Comparison of ENCODE assay signal across 25 cellular contexts in genomic region chr12:86827409-86827808, GRCh38.
"Had no signal": no experiment of that assay in that cellular context is flagged by ENCODE, and none has a peak within 500 bp of the region (broad histone marks: within the 10 kb centered on the region; RNA-seq: fewer than 3 reads in every experiment).

No MANE protein-coding gene starts in this region.

- ATAC-seq: naive thymus-derived CD8-positive, alpha-beta T cell; natural killer cell treated with Interleukin-12 subunit alpha and Interleukin-12 subunit beta and Interleukin-15 and Interleukin-18, amount 100 ng/mL, for 72 hours; pancreas; psoas muscle; right cardiac atrium; right lobe of liver; stimulated activated effector memory CD8-positive, alpha-beta T cell treated with anti-CD3 and anti-CD28 coated beads, Interleukin-12 subunit alpha, Interleukin-12 subunit beta, amount 100 ng/mL, for 72 hours; stimulated activated naive B cell treated with anti-CD40 and anti-IgM and Interleukin-4, amounts not matched to agents 10 μg/mL and 1 μg/mL and 100 μg/mL, for 72 hours; upper lobe of right lung had no signal

- DNase-seq: naive thymus-derived CD8-positive, alpha-beta T cell; nephron progenitor cell; nucleus accumbens; pancreas; psoas muscle; right cardiac atrium; right lobe of liver; sigmoid colon; small intestine; stimulated activated CD4-positive, alpha-beta T cell treated with anti-CD3 and anti-CD28 coated beads, Interleukin-15, amount 100 ng/mL, for 24 hours; stimulated activated CD4-positive, alpha-beta T cell treated with anti-CD3 and anti-CD28 coated beads, Interleukin-2, amount 100 ng/mL, for 24 hours; stimulated activated CD4-positive, alpha-beta T cell treated with anti-CD3 and anti-CD28 coated beads, Interleukin-2, amount 100 ng/mL, for 48 hours; stimulated activated CD4-positive, alpha-beta T cell treated with anti-CD3 and anti-CD28 coated beads, Interleukin-4, amount 100 ng/mL, for 24 hours; stimulated activated naive B cell treated with anti-CD40 and anti-IgM and Interleukin-4, amounts not matched to agents 10 μg/mL and 1 μg/mL and 100 μg/mL, for 72 hours; stimulated activated naive CD4-positive, alpha-beta T cell treated with Interleukin-2 at 50 U/mL for 16 hours; stomach; thyroid gland; trophoblast cell; upper lobe of right lung; uterus had no signal

- H3K4me1 ChIP-seq: pancreas, psoas muscle, right lobe of liver, sigmoid colon, stomach, thyroid gland, tibial nerve, upper lobe of right lung, uterus had no signal

- H3K36me3 ChIP-seq: neutrophil, pancreas, right lobe of liver, sigmoid colon, stomach, thoracic aorta, thyroid gland, tibial nerve, upper lobe of right lung, uterus had no signal

- H3K4me3 ChIP-seq: pancreas, psoas muscle, right lobe of liver, sigmoid colon, stomach, thoracic aorta, thyroid gland, tibial nerve, upper lobe of right lung, uterus had no signal

- H3K27me3 ChIP-seq: neutrophil, pancreas, right lobe of liver, sigmoid colon, stomach, thyroid gland, tibial nerve, upper lobe of right lung, uterus had no signal

- H3K27ac ChIP-seq: neutrophil, pancreas, psoas muscle, right lobe of liver, sigmoid colon, stomach, thoracic aorta, thyroid gland, tibial nerve, upper lobe of right lung, uterus had no signal

- H3K9me3 ChIP-seq: neutrophil, pancreas, psoas muscle, right lobe of liver, sigmoid colon, stomach, thoracic aorta, thyroid gland, tibial nerve, upper lobe of right lung, uterus had no signal
